1 cellular context compared by ENCODE assay signal in genomic region chr1:51960262-51960661, GRCh38.
TF ChIP-seq lines count a peak whose summit lies in the region.

No MANE protein-coding gene starts in this region.

TF ChIP-seq in HepG2, 621 proteins besides CTCF, POLR2A, EP300 and RAD21 (continued from another document):
- TF ChIP-seq ZNF646 (CRISPR knock-in tag; IDR thresholded peaks at IDR 0.05) (no peak), CEBPB (IDR thresholded peaks at IDR 0.05; ENCODE audit: borderline replicate concordance, low read depth, low read length) (peak; percentile 29; the same call in 1 of the 2 replicates), HOXA9 (CRISPR knock-in tag; IDR thresholded peaks at IDR 0.05; ENCODE audit: borderline replicate concordance) (no peak), NCOR1 (IDR thresholded peaks at IDR 0.05; ENCODE audit: borderline replicate concordance, low read length) (no peak)
